In the genomic region with DNA sequence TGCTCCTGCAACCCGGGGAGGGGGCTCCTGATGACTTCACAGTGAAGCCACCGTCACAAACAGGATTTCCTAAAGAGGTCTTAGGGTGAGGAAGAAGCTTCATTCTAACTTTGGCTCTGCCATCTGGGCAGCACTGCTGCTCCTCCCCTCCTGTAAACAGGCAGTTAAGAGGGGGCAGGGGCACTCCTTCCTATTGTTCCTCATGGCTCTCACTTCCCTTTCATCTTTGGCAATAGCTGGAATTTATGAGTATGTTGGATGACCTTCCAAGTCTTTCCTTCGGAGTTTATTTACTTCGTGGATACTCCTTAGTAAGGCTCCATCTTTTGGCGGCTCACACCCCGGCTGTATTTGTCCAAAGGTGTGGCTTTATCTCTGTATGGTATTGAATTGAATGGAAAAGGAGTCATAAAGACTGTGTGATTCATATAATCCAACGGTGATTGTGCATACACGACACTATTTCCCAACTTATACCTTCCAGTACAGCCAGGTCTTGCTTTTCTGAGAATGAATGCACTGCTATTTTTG, we compare ENCODE assay signal across 9 cellular contexts. TPM values are rescaled to one million over a fixed set of nuclear protein-coding genes. Genes with fewer than 3 reads are reported as not detected.
DNase-seq lines count a peak whose midpoint lies in the region; ATAC-seq, FAIRE-seq and TF ChIP-seq lines count a peak whose summit lies in the region.
"Had no signal": no experiment of that assay in that cellular context is flagged by ENCODE, and none has a peak within 500 bp of the region (broad histone marks: within the 10 kb centered on the region; RNA-seq: fewer than 3 reads in every experiment).

No MANE protein-coding gene starts in this region.

- TF ChIP-seq CTCF in activated CD8-positive, alpha-beta T cell treated with anti-CD3 and anti-CD28 coated beads for 36 hours (IDR thresholded peaks at IDR 0.05): no peak
- no peak for TF ChIP-seq CTCF in GM13977 (IDR thresholded peaks at IDR 0.05; ENCODE audit: extremely low read depth, insufficient read depth, missing control alignments)

- peak; percentile 22 for DNase-seq in stimulated activated naive CD4-positive, alpha-beta T cell treated with Interleukin-2 at 50 U/mL for 16 hours (lab: John Stamatoyannopoulos, UW)
- DNase-seq in stimulated activated naive CD4-positive, alpha-beta T cell (lab: John Stamatoyannopoulos, UW): no peak
- peak; percentile 43 for DNase-seq in activated CD8-positive, alpha-beta T cell treated with anti-CD3 and anti-CD28 coated beads for 36 hours
- DNase-seq in kidney tubule cell (ENCODE audit: low spot score) (peak; percentile 48), GM13977 (ENCODE audit: low spot score) (no peak), GM12892 (ENCODE audit: insufficient read length) (no peak), mucosa of gallbladder (ENCODE audit: low spot score) (no peak), COLO829 (ENCODE audit: low spot score) (no peak)
- DNase-seq: NCI-H187 treated with DMSO at 0.1 percent for 48 hours had no signal

- no peak for FAIRE-seq in GM12892 (lab: Jason Lieb, UNC)

- no peak for TF ChIP-seq POLR2A in GM12892 (IDR thresholded peaks at IDR 0.05; ENCODE audit: low read depth, low read length)

- peaks cover 41% of the 10 kb centered on the region for H3K36me3 Mint-ChIP-seq in activated CD8-positive, alpha-beta T cell treated with anti-CD3 and anti-CD28 coated beads for 36 hours (ENCODE audit: low read depth)

- POLR2A ChIA-PET in activated CD8-positive, alpha-beta T cell treated with anti-CD3 and anti-CD28 coated beads for 36 hours (lab: Charles Lee): interaction anchor here (0.6 to 3.1 kb wide), 7 partner anchors 9 to 188 kb away, joined by 3 to 17 read pairs (median 4); no protein-coding TSS in a partner anchor

- H3K4me3 Mint-ChIP-seq in activated CD8-positive, alpha-beta T cell treated with anti-CD3 and anti-CD28 coated beads for 36 hours: no peak overlapping the region

- H3K9me3 Mint-ChIP-seq in activated CD8-positive, alpha-beta T cell treated with anti-CD3 and anti-CD28 coated beads for 36 hours: no peaks in the 10 kb centered on the region

- in situ Hi-C loops in GM13977 (cut with MboI; ENCODE audit: low pct_unique_long_range_greater_than_20kb, low sequenced_read_pairs, unreplicated experiment): no loop called here

- peaks cover 91% of the 10 kb centered on the region for H3K4me1 Mint-ChIP-seq in activated CD8-positive, alpha-beta T cell treated with anti-CD3 and anti-CD28 coated beads for 36 hours (ENCODE audit: low read depth)

- peak; percentile 29 for ATAC-seq in activated CD8-positive, alpha-beta T cell treated with anti-CD3 and anti-CD28 coated beads for 36 hours

- intact Hi-C loops in activated CD8-positive, alpha-beta T cell treated with anti-CD3 and anti-CD28 coated beads for 36 hours (cut with micrococcal nuclease): no loop called here

- CTCF ChIA-PET in activated CD8-positive, alpha-beta T cell treated with anti-CD3 and anti-CD28 coated beads for 36 hours (lab: Charles Lee): interaction anchor here (1.1 to 1.6 kb wide), 6 partner anchors 9 to 187 kb away, joined by 3 to 9 read pairs (median 5); no protein-coding TSS in a partner anchor

- no peaks in the 10 kb centered on the region for H3K27me3 Mint-ChIP-seq in activated CD8-positive, alpha-beta T cell treated with anti-CD3 and anti-CD28 coated beads for 36 hours

- H3K27ac Mint-ChIP-seq in activated CD8-positive, alpha-beta T cell treated with anti-CD3 and anti-CD28 coated beads for 36 hours: peak overlapping the region; percentile 92

RNA-seq across cellular contexts. Expression of gene FAM133B, which starts 55.4 kb away (rescaled TPM):
- total RNA-seq in activated CD8-positive, alpha-beta T cell treated with anti-CD3 and anti-CD28 coated beads for 36 hours: 10 to 100 TPM; 27.9 to 30.3 TPM
- polyA plus RNA-seq in GM12892 (2012; ENCODE audit: missing spikeins): 24.0 TPM
- 19.5 TPM for total RNA-seq in mucosa of gallbladder

Comparison
In these comparisons a context has a peak if more than half of its experiments do, and no peak if none do; other contexts are left out.
1. DNase-seq: peak in stimulated activated naive CD4-positive, alpha-beta T cell treated with Interleukin-2 at 50 U/mL for 16 hours (single experiment), activated CD8-positive, alpha-beta T cell treated with anti-CD3 and anti-CD28 coated beads for 36 hours (single experiment) and kidney tubule cell (single experiment); none in stimulated activated naive CD4-positive, alpha-beta T cell (0 of 6), GM13977 (single experiment), GM12892 (single experiment), mucosa of gallbladder (single experiment) and COLO829 (single experiment).